28 cellular contexts compared by ENCODE assay signal in genomic region chr15:91939432-91939831, GRCh38.
DNase-seq lines count a peak whose midpoint lies in the region; ATAC-seq and TF ChIP-seq lines count a peak whose summit lies in the region.
"Had no signal": no experiment of that assay in that cellular context is flagged by ENCODE, and none has a peak within 500 bp of the region (broad histone marks: within the 10 kb centered on the region; RNA-seq: fewer than 3 reads in every experiment).

No MANE protein-coding gene starts in this region.

- no peaks in the 10 kb centered on the region for H3F3A ChIP-seq in GM23338 (replicated peaks; ENCODE audit: low read depth)

- CTCF ChIA-PET in HEK293T (lab: Yijun Ruan, JAX) = no interaction called here

- H3K9me3 ChIP-seq in H9 (ENCODE audit: control insufficient read depth, low read depth, low read length) (no peaks in the 10 kb centered on the region), left ventricle myocardium inferior (replicated peaks) (peaks cover under 1% of the 10 kb centered on the region)
- H3K9me3 ChIP-seq: BE2C, Caco-2, transverse colon had no signal

- ATAC-seq in GM23338 (no peak), HG03442 (IDR thresholded peaks at IDR 0.05; ENCODE audit: unreplicated experiment) (no peak)
- ATAC-seq: activated T-cell treated with anti-CD3 and anti-CD28 coated beads, Interleukin-2, amount 50 U/mL, for 4 hours; left colon had no signal

- DNase-seq in H9 (no peak), coronary artery (ENCODE audit: low spot score) (no peak), left ventricle myocardium inferior (peak; percentile 69), renal cortical epithelial cell (ENCODE audit: low read depth) (peak; percentile 50), GM23338 (ENCODE audit: low spot score) (no peak), HEK293T (ENCODE audit: extremely low spot score) (no peak)
- no peak for DNase-seq in activated CD4-positive, alpha-beta T cell treated with anti-CD3 and anti-CD28 coated beads, Interleukin-2, amount 50 U/mL, for 1 hour
- DNase-seq: ACHN; activated CD4-positive, alpha-beta T cell treated with anti-CD3 and anti-CD28 coated beads for 48 hours; activated T-cell treated with anti-CD3 and anti-CD28 coated beads, Interleukin-2, amount 50 U/mL, for 4 hours; BE2C; Caco-2; DMS79; effector CD8-positive, alpha-beta T cell; erythroblast; GDM1; head of caudate nucleus; left colon; NCI-H1436 treated with DMSO at 0.1 percent for 48 hours; NCI-H2107; nucleus accumbens; SHP77; T1000; transverse colon; WERI-Rb-1 had no signal

- no peaks in the 10 kb centered on the region; a peak in 1 of 5 replicates for H3K9me3 Mint-ChIP-seq in H9
- peaks cover 4% of the 10 kb centered on the region; the same call in 1 of the 3 replicates for H3K9me3 Mint-ChIP-seq in GM23338
- H3K9me3 Mint-ChIP-seq: activated T-cell treated with anti-CD3 and anti-CD28 coated beads, Interleukin-2, amount 50 U/mL, for 4 hours had no signal

- H3K4me3 ChIP-seq in coronary artery (peak overlapping the region; percentile 20), left ventricle myocardium inferior (no peak overlapping the region), GM23338 (no peak overlapping the region)
- H3K4me3 ChIP-seq: transverse colon had no signal

- H4K8ac ChIP-seq in H9 (replicated peaks; ENCODE audit: insufficient read length, low read depth, low read length) = no peak overlapping the region

- no peak overlapping the region for H3T11ph ChIP-seq in H9 (ENCODE audit: low read length)

- H2BK20ac ChIP-seq in H9 (ENCODE audit: low read depth, low read length, poor library complexity, severe bottlenecking) = no peak overlapping the region

- peaks cover 5% of the 10 kb centered on the region; the same call in 1 of the 2 replicates for H3K9me2 ChIP-seq in GM23338 (ENCODE audit: insufficient read depth)

- H3K4me3 Mint-ChIP-seq in H9 (no peak overlapping the region), GM23338 (no peak overlapping the region; the same call in 2 of the 3 replicates)
- H3K4me3 Mint-ChIP-seq: activated T-cell treated with anti-CD3 and anti-CD28 coated beads, Interleukin-2, amount 50 U/mL, for 4 hours; brain had no signal

- H4K5ac ChIP-seq in H9 (ENCODE audit: insufficient read length, low read depth, low read length) = no peak overlapping the region

- H4K91ac ChIP-seq in H9 (ENCODE audit: insufficient read length, low read depth, low read length) = no peak overlapping the region

- H2BK15ac ChIP-seq in H9 (ENCODE audit: low read depth, low read length) = no peak overlapping the region

- POLR2A ChIA-PET in HEK293T (lab: Yijun Ruan, JAX) = no interaction called here

- intact Hi-C loops in left ventricle myocardium inferior (cut with micrococcal nuclease) = no loop called here

- H3K27me3 ChIP-seq in H9 (ENCODE audit: insufficient read depth, low read length) = no peaks in the 10 kb centered on the region
- no peaks in the 10 kb centered on the region for H3K27me3 ChIP-seq in left ventricle myocardium inferior (ENCODE audit: low read depth)
- no peaks in the 10 kb centered on the region for H3K27me3 ChIP-seq in GM23338 (ENCODE audit: insufficient read depth)
- H3K27me3 ChIP-seq: BE2C, transverse colon had no signal

- H3K4me2 ChIP-seq in H9 (ENCODE audit: insufficient read depth, insufficient read length, low read length) (no peak overlapping the region), GM23338 (no peak overlapping the region)

- H3K27me3 Mint-ChIP-seq in H9 (ENCODE audit: low read depth) (no peaks in the 10 kb centered on the region), GM23338 (ENCODE audit: insufficient read depth, low read depth, poor library complexity) (peaks cover 10% of the 10 kb centered on the region)
- H3K27me3 Mint-ChIP-seq: brain had no signal

- H3K18ac ChIP-seq in H9 (ENCODE audit: insufficient read length, low read depth, low read length) = peak overlapping the region; percentile 34

- H3K9ac ChIP-seq in H9 (ENCODE audit: extremely low read depth, insufficient read length, low read length) = no peak overlapping the region

- H3K14ac ChIP-seq in H9 (ENCODE audit: insufficient read depth, low read length) = peak overlapping the region; percentile 11; the same call in 1 of the 2 replicates

- H3K36me3 Mint-ChIP-seq in H9 (ENCODE audit: insufficient read depth in 1 of 3, low read depth in 3 of 3) (no peaks in the 10 kb centered on the region), GM23338 (ENCODE audit: low read depth) (0 out of 3 replicates have a peak, but pooled peaks cover 3% of the 10 kb centered on the region)

- no peak overlapping the region for H3K23ac ChIP-seq in H9 (ENCODE audit: insufficient read length, low read depth, low read length)

- H3K79me2 ChIP-seq in H9 (ENCODE audit: insufficient read depth, low read length) (no peaks in the 10 kb centered on the region; the same call in 1 of the 2 replicates), GM23338 (replicated peaks; ENCODE audit: insufficient read depth) (peaks cover 34% of the 10 kb centered on the region)

- WGBS in H9 (ENCODE audit: extremely low coverage, insufficient read length, low lambda C conversion rate) = no CpG with 5 or more reads among the region's 8 CpGs

- H3K36me3 ChIP-seq in left ventricle myocardium inferior (no peaks in the 10 kb centered on the region), GM23338 (ENCODE audit: insufficient read depth) (no peaks in the 10 kb centered on the region)
- H3K36me3 ChIP-seq: BE2C, transverse colon, WERI-Rb-1 had no signal

- no peak overlapping the region for H2AK5ac ChIP-seq in H9 (ENCODE audit: insufficient read length, low read length)

- no peak overlapping the region for H2AFZ ChIP-seq in H9 (ENCODE audit: low read length)
- H2AFZ ChIP-seq in GM23338 = no peak overlapping the region

- no peaks in the 10 kb centered on the region for H4K20me1 ChIP-seq in H9 (ENCODE audit: control insufficient read depth, insufficient read depth, insufficient read length)
- H4K20me1 ChIP-seq in GM23338 (replicated peaks; ENCODE audit: insufficient read depth) = no peaks in the 10 kb centered on the region

- peak overlapping the region in 2 of 3 experiments; percentile 11 to 62; a peak in 1 of 7 replicates for H3K27ac Mint-ChIP-seq in H9
- H3K27ac Mint-ChIP-seq in GM23338 = no peak overlapping the region

- H3K79me1 ChIP-seq in H9 (ENCODE audit: insufficient read depth, low read depth, low read length, poor library complexity, severe bottlenecking) = no peaks in the 10 kb centered on the region

- no peak overlapping the region for H3K56ac ChIP-seq in H9 (ENCODE audit: insufficient read length, low read depth, low read length)

- H2BK120ac ChIP-seq in H9 (ENCODE audit: low read depth, low read length, poor library complexity, severe bottlenecking) = no peak overlapping the region

- H3K27ac ChIP-seq in H9 (ENCODE audit: insufficient read length, low read depth, low read length) (no peak overlapping the region), coronary artery (peak overlapping the region in 1 of 2 donors; percentile 54), left ventricle myocardium inferior (replicated peaks) (peak overlapping the region; percentile 84), GM23338 (ENCODE audit: low read depth) (no peak overlapping the region)
- H3K27ac ChIP-seq: HL-60, WERI-Rb-1 had no signal

- H3K4me1 Mint-ChIP-seq in H9 (peaks cover 38 to 43% of the 10 kb centered on the region in 2 experiments), GM23338 (peaks cover 44% of the 10 kb centered on the region)

- TF ChIP-seq CTCF in H9 (conservative IDR thresholded peaks at IDR 0.05) (no peak), coronary artery (IDR thresholded peaks at IDR 0.05) (no peak), left ventricle myocardium inferior (IDR thresholded peaks at IDR 0.05; ENCODE audit: borderline replicate concordance) (no peak), GM23338 (conservative IDR thresholded peaks at IDR 0.05; ENCODE audit: low read depth in 2 of 2) (no peak)

- no peak overlapping the region for H2BK12ac ChIP-seq in H9 (ENCODE audit: insufficient read length, low read depth, low read length)

- H3K4me1 ChIP-seq in H9 (ENCODE audit: insufficient read depth, low read length) = no peaks in the 10 kb centered on the region; the same call in 1 of the 2 replicates
- peaks cover 85% of the 10 kb centered on the region for H3K4me1 ChIP-seq in left ventricle myocardium inferior
- H3K4me1 ChIP-seq in GM23338 (ENCODE audit: insufficient read depth) = peaks cover 26% of the 10 kb centered on the region

- H3K23me2 ChIP-seq in H9 (ENCODE audit: insufficient read length, low read depth, low read length, poor library complexity, severe bottlenecking) = no peaks in the 10 kb centered on the region

- no peak overlapping the region for H3K4ac ChIP-seq in H9 (ENCODE audit: low read depth, low read length)

- H2BK5ac ChIP-seq in H9 (ENCODE audit: insufficient read length, low read length) = no peak overlapping the region

TF ChIP-seq in GM23338, 12 proteins besides CTCF, POLR2A, EP300 and RAD21 (continues in another document):
- TF ChIP-seq CREB1 (CRISPR knock-in tag; IDR thresholded peaks at IDR 0.05; ENCODE audit: low read depth) (no peak), ETS1 (IDR thresholded peaks at IDR 0.05) (no peak), STAT1 (IDR thresholded peaks at IDR 0.05; ENCODE audit: unreplicated experiment) (no peak)

TF ChIP-seq in HEK293T, 16 proteins besides CTCF, POLR2A, EP300 and RAD21 (continues in another document):
- TF ChIP-seq TARDBP (IDR thresholded peaks at IDR 0.05) (no peak), PKNOX1 (IDR thresholded peaks at IDR 0.05) (no peak), ELF4 (IDR thresholded peaks at IDR 0.05) (no peak), ARNT (IDR thresholded peaks at IDR 0.05) (no peak), ZNF384 (IDR thresholded peaks at IDR 0.05) (no peak), FOXK2 (IDR thresholded peaks at IDR 0.05) (no peak), LEF1 (IDR thresholded peaks at IDR 0.05; ENCODE audit: borderline replicate concordance) (no peak), L3MBTL2 (conservative IDR thresholded peaks at IDR 0.05) (no peak), FOXM1 (IDR thresholded peaks at IDR 0.05; ENCODE audit: borderline replicate concordance) (no peak), BHLHE40 (IDR thresholded peaks at IDR 0.05; ENCODE audit: borderline replicate concordance) (no peak), SP1 (IDR thresholded peaks at IDR 0.05) (no peak), CTBP1 (IDR thresholded peaks at IDR 0.05; ENCODE audit: borderline replicate concordance) (no peak), FOXA1 (IDR thresholded peaks at IDR 0.05) (no peak), SUZ12 (IDR thresholded peaks at IDR 0.05) (no peak), HDGF (IDR thresholded peaks at IDR 0.05; ENCODE audit: borderline replicate concordance) (no peak)

Comparison
In these comparisons a context has a peak if more than half of its experiments do, and no peak if none do; other contexts are left out.
1. DNase-seq: peak in left ventricle myocardium inferior (single experiment) and renal cortical epithelial cell (single experiment); none in H9 (single experiment), coronary artery (single experiment), GM23338 (single experiment), HEK293T (single experiment) and activated CD4-positive, alpha-beta T cell treated with anti-CD3 and anti-CD28 coated beads, Interleukin-2, amount 50 U/mL, for 1 hour (single experiment).